ENCODE assay signal across 23 cellular contexts in the genomic region with DNA sequence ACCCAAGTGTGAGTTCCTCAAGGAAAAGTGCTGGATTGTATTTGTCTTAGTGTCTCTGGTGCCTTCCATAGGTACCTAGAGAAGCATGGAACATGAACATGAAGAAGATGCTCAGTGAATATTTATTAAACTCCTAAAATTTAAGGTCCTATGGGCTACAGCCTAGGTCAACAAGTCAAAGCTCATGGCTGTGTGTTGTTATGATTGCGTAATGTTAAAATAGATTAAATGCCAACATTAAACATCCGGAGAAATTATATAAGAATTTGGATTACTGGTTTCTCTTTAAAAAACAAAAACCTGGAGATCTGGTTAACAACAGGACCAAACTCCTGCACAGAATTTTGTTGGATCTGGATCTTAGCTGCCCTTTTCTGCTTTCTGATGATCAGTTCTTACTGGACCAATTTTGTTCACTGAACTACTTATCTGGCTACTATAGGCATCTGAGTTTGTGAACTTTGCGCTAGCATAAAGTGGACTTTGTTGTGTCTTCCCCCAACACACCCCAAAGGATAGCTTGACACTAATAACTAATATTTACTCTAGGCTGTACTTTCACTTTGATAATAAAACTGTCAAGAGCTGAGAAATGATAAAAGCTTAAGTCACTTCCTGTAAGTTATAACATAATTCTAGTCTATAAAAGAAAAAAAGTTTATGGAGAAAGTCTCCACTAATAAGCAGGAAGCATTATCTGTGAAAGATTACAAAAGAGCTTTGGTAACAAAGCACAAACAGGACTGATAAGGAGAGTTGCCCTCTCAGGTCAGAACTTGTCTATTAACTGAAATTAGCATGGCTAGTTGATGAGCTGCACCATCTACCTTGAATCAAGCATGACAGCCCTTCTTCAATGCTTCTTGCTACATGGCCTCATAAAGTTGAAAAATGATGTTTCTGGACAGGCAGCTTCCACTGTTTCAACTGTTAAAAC. TPM values are rescaled to one million over a fixed set of nuclear protein-coding genes. Genes with fewer than 3 reads are reported as not detected.
DNase-seq lines count a peak whose midpoint lies in the region; ATAC-seq, FAIRE-seq and TF ChIP-seq lines count a peak whose summit lies in the region.
"Had no signal": no experiment of that assay in that cellular context is flagged by ENCODE, and none has a peak within 500 bp of the region (broad histone marks: within the 10 kb centered on the region; RNA-seq: fewer than 3 reads in every experiment).

No MANE protein-coding gene starts in this region.

- ATAC-seq in RWPE2 (ENCODE audit: low read depth), result peak; percentile 45
- ATAC-seq in pancreas, result peak in 3 of 4 donors; percentile 66 to 75 (median 70)
- no peak for ATAC-seq in HG03520 (IDR thresholded peaks at IDR 0.05; ENCODE audit: unreplicated experiment)
- ATAC-seq: natural killer cell treated with Interleukin-12 subunit alpha and Interleukin-12 subunit beta and Interleukin-15 and Interleukin-18, amount 100 ng/mL, for 72 hours; right cardiac atrium had no signal

- no peak for TF ChIP-seq CTCF in RWPE2 (IDR thresholded peaks at IDR 0.05; ENCODE audit: poor library complexity, severe bottlenecking)
- no peak for TF ChIP-seq CTCF in fibroblast of villous mesenchyme (IDR thresholded peaks at IDR 0.05; ENCODE audit: insufficient read depth, low read depth, low read length)
- no peak for TF ChIP-seq CTCF in pancreas (IDR thresholded peaks at IDR 0.05)

- no peaks in the 10 kb centered on the region for H3K36me3 ChIP-seq in RWPE2 (ENCODE audit: low read depth)
- no peaks in the 10 kb centered on the region for H3K36me3 ChIP-seq in pancreas
- H3K36me3 ChIP-seq in SJCRH30, result no peaks in the 10 kb centered on the region
- H3K36me3 ChIP-seq: BLaER1 treated with 17β-estradiol and CSF1 and Interleukin-3, amounts not matched to agents 10 nM and 100 nM; colonic mucosa; ovary; upper lobe of left lung had no signal

- H3K4me3 ChIP-seq in RWPE2 (ENCODE audit: severe bottlenecking), result no peak overlapping the region
- H3K4me3 ChIP-seq in fibroblast of villous mesenchyme (ENCODE audit: low read depth, low read length), result no peak overlapping the region
- no peak overlapping the region for H3K4me3 ChIP-seq in pancreas
- no peak overlapping the region for H3K4me3 ChIP-seq in SJCRH30
- H3K4me3 ChIP-seq: BLaER1 treated with 17β-estradiol and CSF1 and Interleukin-3, amounts not matched to agents 10 nM and 100 nM; colonic mucosa; ovary; upper lobe of left lung had no signal

- H3K27ac ChIP-seq in RWPE2 (ENCODE audit: poor library complexity, severe bottlenecking), result no peak overlapping the region
- peak overlapping the region in 2 of 4 donors; percentile 39 to 60 for H3K27ac ChIP-seq in pancreas
- H3K27ac ChIP-seq in SJCRH30, result no peak overlapping the region
- H3K27ac ChIP-seq: BLaER1 treated with 17β-estradiol and CSF1 and Interleukin-3, amounts not matched to agents 10 nM and 100 nM; colonic mucosa; ovary; upper lobe of left lung had no signal

- peaks cover 9% of the 10 kb centered on the region for H3K4me1 ChIP-seq in RWPE2 (ENCODE audit: insufficient read depth, poor library complexity, severe bottlenecking)
- peaks cover 12 to 36% (median 14%) of the 10 kb centered on the region in 3 donors for H3K4me1 ChIP-seq in pancreas
- no peaks in the 10 kb centered on the region for H3K4me1 ChIP-seq in SJCRH30
- H3K4me1 ChIP-seq: BLaER1 treated with 17β-estradiol and CSF1 and Interleukin-3, amounts not matched to agents 10 nM and 100 nM; colonic mucosa had no signal

- WGBS in pancreas, 2 donors, result 47 to 49% methylated on average over 3 of the region's 3 CpGs

- no peak for FAIRE-seq in pancreas (lab: Jason Lieb, UNC)
- FAIRE-seq: A204.1 had no signal

- H3K27me3 ChIP-seq in RWPE2 (ENCODE audit: insufficient read depth, poor library complexity, severe bottlenecking) (no peaks in the 10 kb centered on the region), pancreas (no peaks in the 10 kb centered on the region), SJCRH30 (no peaks in the 10 kb centered on the region)
- H3K27me3 ChIP-seq: BLaER1 treated with 17β-estradiol and CSF1 and Interleukin-3, amounts not matched to agents 10 nM and 100 nM; colonic mucosa; ovary; upper lobe of left lung had no signal

- intact Hi-C loops in pancreas (cut with DNase I), result no loop called here

- DNase-seq in NOMO-1 treated with DMSO at 0.1 percent for 48 hours (lab: John Stamatoyannopoulos, UW; ENCODE audit: unreplicated experiment), result peak; percentile 27
- DNase-seq in NOMO-1 (lab: John Stamatoyannopoulos, UW; ENCODE audit: unreplicated experiment in 2 of 2), result no peak
- no peak for DNase-seq in RWPE2 (ENCODE audit: low spot score)
- DNase-seq in fibroblast of villous mesenchyme (ENCODE audit: low read depth), result peak; percentile 34
- no peak for DNase-seq in pancreas
- no peak for DNase-seq in SJCRH30
- no peak for DNase-seq in dermis blood vessel endothelial cell
- DNase-seq: activated B cell treated with CpG ODN at 0.5 μM for 24 hours; activated CD4-positive, alpha-beta T cell treated with anti-CD3 and anti-CD28 coated beads, Interleukin-2, amount 50 U/mL, for 48 hours; activated gamma-delta T cell treated with Interleukin-2 at 50 U/mL for 16 hours; colonic mucosa; H7; KG1; NCI-H187; NCI-H774; ovary; right cardiac atrium; T-helper 2 cell; upper lobe of left lung had no signal

- no peaks in the 10 kb centered on the region for H3K9me3 ChIP-seq in RWPE2 (ENCODE audit: severe bottlenecking)
- no peaks in the 10 kb centered on the region for H3K9me3 ChIP-seq in pancreas
- no peaks in the 10 kb centered on the region; the same call in 1 of the 2 replicates for H3K9me3 ChIP-seq in SJCRH30 (replicated peaks)
- H3K9me3 ChIP-seq: colonic mucosa, ovary had no signal

RNA-seq across cellular contexts. Expression of a gene that starts 20.7 kb away (rescaled TPM):
- not detected in 2 replicates for total RNA-seq in fibroblast of villous mesenchyme
- total RNA-seq in pancreas, result 1 to 10 TPM in 5 of 6 donors, under 1 TPM in 1; 0.94 to 9.0 (median 6.1) TPM
- 1 to 10 TPM; 3.0 to 5.8 TPM for polyA plus RNA-seq in pancreas
- total RNA-seq in SJCRH30 (2014; rRNA removed; shearing (Covaris generic)), result not detected in 2 replicates
- not detected in 2 replicates for total RNA-seq in dermis blood vessel endothelial cell
- total RNA-seq: H7 had no signal

Comparison
In these comparisons a context has a peak if more than half of its experiments do, and no peak if none do; other contexts are left out.
1. DNase-seq: peak in NOMO-1 treated with DMSO at 0.1 percent for 48 hours (single experiment) and fibroblast of villous mesenchyme (single experiment); none in NOMO-1 (0 of 2), RWPE2 (single experiment), pancreas (0 of 6), SJCRH30 (0 of 2) and dermis blood vessel endothelial cell (single experiment).